1 cellular context compared by ENCODE assay signal in genomic region chr21:29095203-29095602, GRCh38.
TF ChIP-seq lines count a peak whose summit lies in the region.

No MANE protein-coding gene starts in this region.

TF ChIP-seq in H1, 55 proteins besides CTCF, POLR2A, EP300 and RAD21:
- TF ChIP-seq SP2 (IDR thresholded peaks at IDR 0.05; ENCODE audit: low read length) (no peak), RBBP5 (IDR thresholded peaks at IDR 0.05; ENCODE audit: borderline replicate concordance, low read depth, low read length) (no peak), SIX5 (IDR thresholded peaks at IDR 0.05; ENCODE audit: low read depth, low read length) (no peak), BACH1 (IDR thresholded peaks at IDR 0.05; ENCODE audit: low read length) (no peak), YY1 (IDR thresholded peaks at IDR 0.05; ENCODE audit: low read depth, low read length) (no peak)
